ENCODE assay signal across 1 cellular context in genomic region chr17:17682293-17682736, GRCh38.
TF ChIP-seq lines count a peak whose summit lies in the region.

No MANE protein-coding gene starts in this region.

TF ChIP-seq in HepG2, 621 proteins besides CTCF, POLR2A, EP300 and RAD21 (continued from another document and continues in another):
- TF ChIP-seq RXRA (CRISPR knock-in tag; IDR thresholded peaks at IDR 0.05) = peak; percentile 30; the same call in 1 of the 2 replicates
- TF ChIP-seq SMARCC2 (IDR thresholded peaks at IDR 0.05) = no peak
- 0 out of 2 replicates have a peak, but pooled peaks have one; percentile 31 for TF ChIP-seq KMT2A (CRISPR knock-in tag; IDR thresholded peaks at IDR 0.05)
- TF ChIP-seq ZNF800 (CRISPR knock-in tag; IDR thresholded peaks at IDR 0.05) = peak; percentile 62; the same call in 1 of the 2 replicates
- no peak for TF ChIP-seq ZNF703 (CRISPR knock-in tag; IDR thresholded peaks at IDR 0.05; ENCODE audit: borderline replicate concordance)
- peak; percentile 90 for TF ChIP-seq ZBTB10 (CRISPR knock-in tag; IDR thresholded peaks at IDR 0.05; ENCODE audit: borderline replicate concordance)
- TF ChIP-seq SKI (IDR thresholded peaks at IDR 0.05; ENCODE audit: partially characterized antibody) = peak; percentile 36
- 0 out of 2 replicates have a peak, but pooled peaks have one; percentile 17 for TF ChIP-seq ZGPAT (CRISPR knock-in tag; IDR thresholded peaks at IDR 0.05)
- TF ChIP-seq PHF8 (CRISPR knock-in tag; IDR thresholded peaks at IDR 0.05) = peak; percentile 68; the same call in 1 of the 2 replicates
- TF ChIP-seq SNAPC2 (CRISPR knock-in tag; IDR thresholded peaks at IDR 0.05) = 0 out of 2 replicates have a peak, but pooled peaks have one; percentile 31
- no peak for TF ChIP-seq TBL1XR1 (IDR thresholded peaks at IDR 0.05; ENCODE audit: borderline replicate concordance, low read length, partially characterized antibody)
- peak; percentile 55 for TF ChIP-seq ZNF770 (CRISPR knock-in tag; IDR thresholded peaks at IDR 0.05)
- no peak for TF ChIP-seq THYN1 (CRISPR knock-in tag; IDR thresholded peaks at IDR 0.05; ENCODE audit: borderline replicate concordance, low read depth)
- TF ChIP-seq ZNF788 (CRISPR knock-in tag; IDR thresholded peaks at IDR 0.05; ENCODE audit: borderline replicate concordance) = 0 out of 2 replicates have a peak, but pooled peaks have one; percentile 8
- TF ChIP-seq ZBTB40 (IDR thresholded peaks at IDR 0.05) = no peak
- peak; percentile 39; the same call in 1 of the 2 replicates for TF ChIP-seq ZBTB40 (CRISPR knock-in tag; IDR thresholded peaks at IDR 0.05)
- TF ChIP-seq DR1 (CRISPR knock-in tag; IDR thresholded peaks at IDR 0.05) = no peak
- TF ChIP-seq ZNF687 (CRISPR knock-in tag; IDR thresholded peaks at IDR 0.05) = peak; percentile 70
- TF ChIP-seq ZSCAN30 (CRISPR knock-in tag; IDR thresholded peaks at IDR 0.05) = 0 out of 2 replicates have a peak, but pooled peaks have one; percentile 35
- peak; percentile 72 for TF ChIP-seq ZFX (CRISPR knock-in tag; IDR thresholded peaks at IDR 0.05; ENCODE audit: low read depth)
- 0 out of 2 replicates have a peak, but pooled peaks have one; percentile 45 for TF ChIP-seq PLSCR1 (CRISPR knock-in tag; IDR thresholded peaks at IDR 0.05; ENCODE audit: borderline replicate concordance)
- no peak for TF ChIP-seq ZNF432 (CRISPR knock-in tag; IDR thresholded peaks at IDR 0.05; ENCODE audit: borderline replicate concordance)
- TF ChIP-seq ZNF280D (CRISPR knock-in tag; IDR thresholded peaks at IDR 0.05) = no peak
